ENCODE assay signal across 17 cellular contexts in genomic region chr2:157082950-157083349, GRCh38.
A peak's percentile ranks its signal among the peaks of the same experiment; 100 is the strongest.
DNase-seq lines count a peak whose midpoint lies in the region; ATAC-seq and TF ChIP-seq lines count a peak whose summit lies in the region.
"Had no signal": no experiment of that assay in that cellular context is flagged by ENCODE, and none has a peak within 500 bp of the region (broad histone marks: within the 10 kb centered on the region; RNA-seq: fewer than 3 reads in every experiment).

No MANE protein-coding gene starts in this region.

- no peak for TF ChIP-seq POLR2A in esophagus muscularis mucosa (IDR thresholded peaks at IDR 0.05; ENCODE audit: low read depth)

- H2BK5ac ChIP-seq in mesendoderm (ENCODE audit: low read length): no peak overlapping the region

- ATAC-seq in GM23338: peak; percentile 49; the same call in 2 of the 3 replicates
- ATAC-seq in left ventricle myocardium superior: no peak
- ATAC-seq: A549; CD8-positive, alpha-beta T cell had no signal

- H3K56ac ChIP-seq in mesendoderm (ENCODE audit: low read length): peak overlapping the region; percentile 18

- no peak for TF ChIP-seq CTCF in GM23338 (conservative IDR thresholded peaks at IDR 0.05; ENCODE audit: low read depth in 2 of 2)
- no peak for TF ChIP-seq CTCF in endodermal cell (conservative IDR thresholded peaks at IDR 0.05)
- no peak for TF ChIP-seq CTCF in esophagus muscularis mucosa (IDR thresholded peaks at IDR 0.05)

- H2AK5ac ChIP-seq in mesendoderm (ENCODE audit: low read length): no peak overlapping the region

- H3K36me3 ChIP-seq in GM23338 (ENCODE audit: insufficient read depth) (no peaks in the 10 kb centered on the region), endodermal cell (ENCODE audit: control insufficient read depth, insufficient read depth, low read length) (no peaks in the 10 kb centered on the region), mesendoderm (ENCODE audit: control insufficient read depth, insufficient read depth, low read length) (no peaks in the 10 kb centered on the region), esophagus muscularis mucosa (no peaks in the 10 kb centered on the region)
- H3K36me3 ChIP-seq: BLaER1 treated with 17β-estradiol and CSF1 and Interleukin-3, amounts not matched to agents 10 nM and 100 nM had no signal

- H4K20me1 ChIP-seq in GM23338 (replicated peaks; ENCODE audit: insufficient read depth): no peaks in the 10 kb centered on the region
- H4K20me1 ChIP-seq: BLaER1 treated with 17β-estradiol and CSF1 and Interleukin-3, amounts not matched to agents 10 nM and 100 nM had no signal

- no peak overlapping the region for H3K27ac Mint-ChIP-seq in GM23338
- no peak overlapping the region for H3K27ac Mint-ChIP-seq in endodermal cell
- H3K27ac Mint-ChIP-seq: B cell; CD4-positive, alpha-beta T cell; CD8-positive, alpha-beta T cell had no signal

- no peak for TF ChIP-seq EP300 in esophagus muscularis mucosa (IDR thresholded peaks at IDR 0.05)

- H3K4ac ChIP-seq in mesendoderm (ENCODE audit: low read depth, low read length): no peak overlapping the region

- peaks cover 6% of the 10 kb centered on the region; the same call in 2 of the 3 replicates for H3K4me1 Mint-ChIP-seq in GM23338
- H3K4me1 Mint-ChIP-seq in endodermal cell: peaks cover 6% of the 10 kb centered on the region
- H3K4me1 Mint-ChIP-seq: B cell had no signal

- H3K9me2 ChIP-seq in GM23338 (ENCODE audit: insufficient read depth): no peaks in the 10 kb centered on the region; the same call in 1 of the 2 replicates

- no peak overlapping the region for H3K9ac ChIP-seq in endodermal cell (ENCODE audit: extremely low read depth, low read length, poor library complexity, severe bottlenecking)
- H3K9ac ChIP-seq in mesendoderm (ENCODE audit: low read length): no peak overlapping the region
- H3K9ac ChIP-seq: BLaER1 treated with 17β-estradiol and CSF1 and Interleukin-3, amounts not matched to agents 10 nM and 100 nM had no signal

- no peak overlapping the region for H4K5ac ChIP-seq in mesendoderm (ENCODE audit: low read length)

- H3K36me3 Mint-ChIP-seq in GM23338 (ENCODE audit: low read depth) (no peaks in the 10 kb centered on the region), endodermal cell (ENCODE audit: low read depth) (no peaks in the 10 kb centered on the region)
- H3K36me3 Mint-ChIP-seq: CD8-positive, alpha-beta T cell had no signal

- H3K4me1 ChIP-seq in GM23338 (ENCODE audit: insufficient read depth) (peaks cover 3% of the 10 kb centered on the region; the same call in 1 of the 2 replicates), endodermal cell (ENCODE audit: control insufficient read depth, insufficient read depth, low read length) (no peaks in the 10 kb centered on the region), mesendoderm (ENCODE audit: control insufficient read depth, low read depth, low read length) (no peaks in the 10 kb centered on the region), esophagus muscularis mucosa (peaks cover 0 to 11% (median 8%) of the 10 kb centered on the region in 4 donors)
- H3K4me1 ChIP-seq: A549, Caco-2 had no signal

- H3K27me3 ChIP-seq in GM23338 (ENCODE audit: insufficient read depth) (no peaks in the 10 kb centered on the region), endodermal cell (ENCODE audit: control insufficient read depth, insufficient read depth, low read length, poor library complexity, severe bottlenecking) (no peaks in the 10 kb centered on the region), mesendoderm (ENCODE audit: insufficient read depth, low read length, poor library complexity) (no peaks in the 10 kb centered on the region), esophagus muscularis mucosa (no peaks in the 10 kb centered on the region)
- H3K27me3 ChIP-seq: BLaER1 treated with 17β-estradiol and CSF1 and Interleukin-3, amounts not matched to agents 10 nM and 100 nM had no signal

- H3K27ac ChIP-seq in GM23338 (ENCODE audit: low read depth) (no peak overlapping the region), endodermal cell (ENCODE audit: low read depth, low read length) (no peak overlapping the region), mesendoderm (ENCODE audit: low read depth, low read length) (peak overlapping the region; percentile 57), esophagus muscularis mucosa (replicated peaks in 1 of 4) (no peak overlapping the region)
- H3K27ac ChIP-seq: 22Rv1; A549; BLaER1 treated with 17β-estradiol and CSF1 and Interleukin-3, amounts not matched to agents 10 nM and 100 nM; C4-2B had no signal

- H3K27me3 Mint-ChIP-seq in GM23338 (ENCODE audit: insufficient read depth, low read depth, poor library complexity): peaks cover 3% of the 10 kb centered on the region
- no peaks in the 10 kb centered on the region for H3K27me3 Mint-ChIP-seq in endodermal cell (ENCODE audit: insufficient read depth)
- H3K27me3 Mint-ChIP-seq: B cell; CD4-positive, alpha-beta T cell had no signal

- DNase-seq in GM23338 (ENCODE audit: low spot score): no peak
- DNase-seq in endodermal cell: no peak
- peak; percentile 76 for DNase-seq in mesendoderm
- no peak for DNase-seq in left ventricle myocardium superior
- no peak for DNase-seq in esophagus muscularis mucosa (ENCODE audit: extremely low spot score)
- DNase-seq: AML-193; Caco-2; Calu3; CD4-positive, alpha-beta T cell; CD8-positive, alpha-beta T cell; DMS79 treated with DMSO at 0.1 percent for 48 hours; GF-D8 had no signal

- H3K79me2 ChIP-seq in GM23338 (replicated peaks; ENCODE audit: insufficient read depth) (no peaks in the 10 kb centered on the region), mesendoderm (ENCODE audit: control insufficient read depth, insufficient read depth, low read length) (no peaks in the 10 kb centered on the region)

- no peak overlapping the region for H3K23ac ChIP-seq in mesendoderm (ENCODE audit: low read length)

- intact Hi-C loops in left ventricle myocardium superior (cut with micrococcal nuclease) (no loop called here), esophagus muscularis mucosa (cut with DNase I) (no loop called here)

- H3K4me3 Mint-ChIP-seq in GM23338: no peak overlapping the region
- no peak overlapping the region for H3K4me3 Mint-ChIP-seq in endodermal cell
- H3K4me3 Mint-ChIP-seq: B cell; CD4-positive, alpha-beta T cell; CD8-positive, alpha-beta T cell had no signal

- no peaks in the 10 kb centered on the region for H3K9me3 Mint-ChIP-seq in GM23338
- H3K9me3 Mint-ChIP-seq in endodermal cell: peaks cover 17% of the 10 kb centered on the region
- H3K9me3 Mint-ChIP-seq: CD4-positive, alpha-beta T cell; CD8-positive, alpha-beta T cell had no signal

- H3K9me3 ChIP-seq in endodermal cell (ENCODE audit: control insufficient read depth, low read length) (peaks cover 9% of the 10 kb centered on the region), esophagus muscularis mucosa (no peaks in the 10 kb centered on the region)
- H3K9me3 ChIP-seq: A549; BLaER1 treated with 17β-estradiol and CSF1 and Interleukin-3, amounts not matched to agents 10 nM and 100 nM; Caco-2 had no signal

- H3K79me1 ChIP-seq in mesendoderm (ENCODE audit: low read length): no peaks in the 10 kb centered on the region

- H3K4me2 ChIP-seq in GM23338 (no peak overlapping the region), mesendoderm (ENCODE audit: low read length) (no peak overlapping the region)
- H3K4me2 ChIP-seq: A549; BLaER1 treated with 17β-estradiol and CSF1 and Interleukin-3, amounts not matched to agents 10 nM and 100 nM had no signal

- H2AFZ ChIP-seq in GM23338: no peak overlapping the region

- H2BK15ac ChIP-seq in mesendoderm (replicated peaks; ENCODE audit: low read depth): no peak overlapping the region

- no peak overlapping the region for H4K8ac ChIP-seq in mesendoderm (ENCODE audit: low read depth, low read length)

- H3K18ac ChIP-seq in mesendoderm (ENCODE audit: low read length): no peak overlapping the region

- no peaks in the 10 kb centered on the region for H3F3A ChIP-seq in GM23338 (replicated peaks; ENCODE audit: low read depth)

- H2BK120ac ChIP-seq in mesendoderm (ENCODE audit: low read depth, low read length): no peak overlapping the region

- H3K4me3 ChIP-seq in GM23338 (no peak overlapping the region), endodermal cell (ENCODE audit: low read length) (peak overlapping the region; percentile 2), mesendoderm (ENCODE audit: low read length) (no peak overlapping the region), esophagus muscularis mucosa (no peak overlapping the region)
- H3K4me3 ChIP-seq: A549; BLaER1 treated with 17β-estradiol and CSF1 and Interleukin-3, amounts not matched to agents 10 nM and 100 nM had no signal
